Comparison of ENCODE assay signal across 11 cellular contexts in the genomic region with DNA sequence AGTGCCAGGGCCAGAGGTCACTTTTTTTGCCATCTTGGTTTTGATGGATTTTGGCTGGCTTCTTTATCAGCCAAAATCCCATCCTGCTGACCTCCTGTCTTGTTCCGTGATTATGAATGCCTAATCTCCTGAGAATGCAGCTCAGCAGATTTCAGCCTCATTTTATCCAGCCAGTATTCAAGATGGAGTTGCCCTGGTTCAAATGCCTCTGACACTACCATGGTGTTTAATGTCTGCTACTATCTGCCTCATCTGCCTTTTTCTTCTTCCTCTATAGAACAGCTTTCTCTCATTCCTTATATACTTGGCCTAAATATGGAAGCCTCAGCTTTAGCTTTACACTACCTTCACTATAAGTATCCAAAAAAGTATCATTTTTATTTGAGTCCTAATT.
"Had no signal": no experiment of that assay in that cellular context is flagged by ENCODE, and none has a peak within 500 bp of the region (broad histone marks: within the 10 kb centered on the region; RNA-seq: fewer than 3 reads in every experiment).

No MANE protein-coding gene starts in this region.

- H3K27ac ChIP-seq: cardiac muscle cell, WERI-Rb-1 had no signal

- H3K4me2 ChIP-seq: SK-N-SH had no signal

- H3K9me3 ChIP-seq: thyroid gland had no signal

- H3K9ac ChIP-seq: SK-N-SH had no signal

- ATAC-seq: activated CD8-positive, alpha-beta T cell treated with anti-CD3 and anti-CD28 coated beads for 36 hours; activated naive CD8-positive, alpha-beta T cell treated with anti-CD3 and anti-CD28 coated beads, Interleukin-2, amount 50 U/mL, for 24 hours had no signal

- H3K36me3 ChIP-seq: cardiac muscle cell, stomach, thyroid gland, WERI-Rb-1 had no signal

- H3K4me3 ChIP-seq: cardiac muscle cell, skin epidermis, stomach, thyroid gland had no signal

- H3K4me1 ChIP-seq: stomach, thyroid gland had no signal

- DNase-seq: activated CD4-positive, alpha-beta T cell treated with anti-CD3 and anti-CD28 coated beads for 4 hours; activated CD8-positive, alpha-beta memory T cell treated with anti-CD3 and anti-CD28 coated beads, Interleukin-2, amount 50 U/mL, for 4 hours; activated CD8-positive, alpha-beta T cell treated with anti-CD3 and anti-CD28 coated beads for 36 hours; activated naive CD8-positive, alpha-beta T cell treated with anti-CD3 and anti-CD28 coated beads, Interleukin-2, amount 50 U/mL, for 24 hours; SK-N-SH; stomach; T-helper 1 cell; thyroid gland; WERI-Rb-1 had no signal

- H3K27me3 ChIP-seq: cardiac muscle cell, stomach, thyroid gland had no signal
